ENCODE assay signal across 8 cellular contexts in the genomic region with DNA sequence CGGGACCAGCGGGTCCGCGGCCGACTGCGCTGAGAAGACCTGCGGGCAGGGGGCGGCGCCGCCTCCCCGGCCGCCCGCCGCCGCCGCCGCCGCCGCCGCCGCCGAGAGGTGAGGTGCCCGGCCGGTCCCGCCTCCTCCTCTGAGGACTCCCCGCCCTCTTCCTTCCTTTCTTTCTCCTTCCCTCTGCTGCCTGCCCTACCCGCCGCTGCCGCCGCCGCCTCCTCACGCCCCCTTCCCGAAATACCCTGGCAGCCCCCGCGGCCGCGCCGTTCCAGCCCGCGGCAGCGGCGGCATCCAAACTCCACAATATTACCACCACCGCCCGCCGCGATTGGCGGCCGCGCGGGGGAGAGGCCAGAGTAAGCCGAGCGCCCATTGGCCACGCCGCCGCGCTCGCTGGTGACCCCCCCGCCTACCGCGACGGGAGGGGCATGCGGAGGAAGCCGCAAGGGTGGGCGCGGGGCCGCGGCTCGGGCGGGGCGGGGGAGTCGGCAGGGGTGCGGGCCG.
A peak's percentile ranks its signal among the peaks of the same experiment; 100 is the strongest.
DNase-seq lines count a peak whose midpoint lies in the region; ATAC-seq and TF ChIP-seq lines count a peak whose summit lies in the region.

No MANE protein-coding gene starts in this region.

- peak overlapping the region; percentile 96 for H2AFZ ChIP-seq in mammary epithelial cell (ENCODE audit: low read depth, low read length)

- no peak for TF ChIP-seq CTCF in A673 (conservative IDR thresholded peaks at IDR 0.05; ENCODE audit: low read depth, low read length)
- TF ChIP-seq CTCF in WERI-Rb-1 (IDR thresholded peaks at IDR 0.05; ENCODE audit: low read depth, low read length) = no peak
- no peak for TF ChIP-seq CTCF in mammary epithelial cell (conservative IDR thresholded peaks at IDR 0.05 in 1 of 2, IDR thresholded peaks at IDR 0.05 in 1 of 2; ENCODE audit: extremely low read depth in 1 of 2, insufficient read depth in 1 of 2, low read depth in 1 of 2, low read length in 2 of 2)

- no peaks in the 10 kb centered on the region for H3K36me3 ChIP-seq in A673 (ENCODE audit: insufficient read depth, low read length, poor library complexity, severe bottlenecking)
- no peaks in the 10 kb centered on the region; the same call in 1 of the 2 replicates for H3K36me3 ChIP-seq in WERI-Rb-1
- H3K36me3 ChIP-seq in mammary epithelial cell (ENCODE audit: insufficient read depth, low read length) = no peaks in the 10 kb centered on the region

- ATAC-seq in GM18858 (IDR thresholded peaks at IDR 0.05; ENCODE audit: unreplicated experiment) (peak; percentile 79), HG03066 (IDR thresholded peaks at IDR 0.05; ENCODE audit: low read depth, unreplicated experiment) (peak; percentile 74)

- no TSS peak for BruUV-seq in A673 (replicated peaks; lab: Mats Ljungman, UMichigan)
- no TSS peak for BruUV-seq in mammary epithelial cell (replicated peaks; lab: Mats Ljungman, UMichigan)

- DNase-seq in A673 (ENCODE audit: low spot score) (peak; percentile 94), NCI-H2171 (lab: John Stamatoyannopoulos, UW) (peak; percentile 87), WERI-Rb-1 (peak; percentile 90), mammary epithelial cell (peak; percentile 89), inferior parietal cortex (ENCODE audit: extremely low spot score) (peak; percentile 90), smooth muscle cell of the brain vasculature (ENCODE audit: low read depth, low spot score) (peak; percentile 44)

- H3K27me3 ChIP-seq in A673 (replicated peaks; ENCODE audit: insufficient read depth, low read depth, low read length, poor library complexity) (no peaks in the 10 kb centered on the region), WERI-Rb-1 (ENCODE audit: insufficient read depth, low read depth, severe bottlenecking) (no peaks in the 10 kb centered on the region), mammary epithelial cell (ENCODE audit: insufficient read depth, low read length) (no peaks in the 10 kb centered on the region)

- H4K20me1 ChIP-seq in mammary epithelial cell (ENCODE audit: insufficient read depth, low read length) = no peaks in the 10 kb centered on the region

- H3K4me1 ChIP-seq in A673 (ENCODE audit: insufficient read depth, low read length, poor library complexity, severe bottlenecking) (peaks cover 8% of the 10 kb centered on the region), mammary epithelial cell (ENCODE audit: insufficient read depth, low read length) (peaks cover 9% of the 10 kb centered on the region)

- H3K9me3 ChIP-seq in A673 (ENCODE audit: low read depth, low read length, poor library complexity, severe bottlenecking) (no peaks in the 10 kb centered on the region), WERI-Rb-1 (ENCODE audit: severe bottlenecking) (no peaks in the 10 kb centered on the region), mammary epithelial cell (replicated peaks; ENCODE audit: insufficient read depth, low read length) (no peaks in the 10 kb centered on the region)

- in situ Hi-C loops in mammary epithelial cell (cut with MboI; ENCODE audit: low sequenced_read_pairs in 2 of 2) = no loop called here

- H3K9ac ChIP-seq in mammary epithelial cell (ENCODE audit: insufficient read depth, low read length) = peak overlapping the region; percentile 76

- peaks cover 63% of the 10 kb centered on the region for H3K79me2 ChIP-seq in mammary epithelial cell (ENCODE audit: insufficient read depth, low read length)

- H3K4me3 ChIP-seq in A673 (ENCODE audit: low read depth, low read length, poor library complexity, severe bottlenecking) = peak overlapping the region; percentile 75
- H3K4me3 ChIP-seq in WERI-Rb-1 (ENCODE audit: low read depth, low read length) = peak overlapping the region; percentile 89
- H3K4me3 ChIP-seq in mammary epithelial cell (replicated peaks in 1 of 3; ENCODE audit: insufficient read depth in 1 of 3, low read depth in 2 of 3, low read length in 3 of 3) = peak overlapping the region; percentile 66 to 88 (median 80)

- POLR2A ChIA-PET in A673 (lab: Charles Lee; ENCODE audit: low non-redundant PET) = no interaction called here

- WGBS in mammary epithelial cell (ENCODE audit: low coverage, missing lambda C conversion rate) = no CpG with 5 or more reads among the region's 73 CpGs

- dilution Hi-C loops in mammary epithelial cell (cut with HindIII; ENCODE audit: low sequenced_read_pairs) = loop anchor here (5.0 kb wide), 1 partner anchor 38 kb away; no protein-coding TSS in a partner anchor

- intact Hi-C loops in A673 (cut with micrococcal nuclease; ENCODE audit: unreplicated experiment) = no loop called here
- intact Hi-C loops in mammary epithelial cell (cut with micrococcal nuclease) = loop anchor here (1.0 to 5.0 kb wide), 3 partner anchors 37 to 388 kb away; no protein-coding TSS in a partner anchor

- H3K27ac ChIP-seq in A673 (ENCODE audit: low read depth, low read length, poor library complexity, severe bottlenecking) (peak overlapping the region; percentile 28), WERI-Rb-1 (peak overlapping the region; percentile 88), mammary epithelial cell (ENCODE audit: insufficient read depth, low read depth, low read length) (peak overlapping the region; percentile 63)

- CTCF ChIA-PET in A673 (lab: Charles Lee) = no interaction called here
- CTCF ChIA-PET in mammary epithelial cell (lab: Charles Lee; ENCODE audit: low non-redundant PET) = no interaction called here

- H3K4me2 ChIP-seq in mammary epithelial cell (ENCODE audit: insufficient read depth, low read depth, low read length) = peak overlapping the region; percentile 93

Comparison
In these comparisons a context has a peak if more than half of its experiments do, and no peak if none do; other contexts are left out.
1. Peak in every context shown above with its lines: DNase-seq, ATAC-seq, H3K4me3 ChIP-seq and H3K27ac ChIP-seq.
2. DNase-seq: peak in every context shown above with its lines; median percentile 94 in A673; 90 in WERI-Rb-1; 90 in inferior parietal cortex; 89 in mammary epithelial cell; 87 in NCI-H2171; 44 in smooth muscle cell of the brain vasculature.
3. H3K27ac ChIP-seq: peak in every context shown above with its lines; median percentile 88 in WERI-Rb-1; 63 in mammary epithelial cell; 28 in A673.